In genomic region chr9:127887792-127888191, GRCh38 we compare ENCODE assay signal across 17 cellular contexts. TPM values are rescaled to one million over a fixed set of nuclear protein-coding genes. Genes with fewer than 3 reads are reported as not detected.
A peak's percentile ranks its signal among the peaks of the same experiment; 100 is the strongest.
DNase-seq lines count a peak whose midpoint lies in the region; TF ChIP-seq lines count a peak whose summit lies in the region.
"Had no signal": no experiment of that assay in that cellular context is flagged by ENCODE, and none has a peak within 500 bp of the region (broad histone marks: within the 10 kb centered on the region; RNA-seq: fewer than 3 reads in every experiment).

No MANE protein-coding gene starts in this region.

- no peaks in the 10 kb centered on the region for H3K9me3 Mint-ChIP-seq in osteocyte (ENCODE audit: unreplicated experiment)
- H3K9me3 Mint-ChIP-seq: activated CD4-positive, alpha-beta memory T cell treated with anti-CD3 and anti-CD28 coated beads, Interleukin-2, amount 10 ng/mL, durations not matched to agents 7 days and 5 days; activated naive CD4-positive, alpha-beta T cell treated with anti-CD3 and anti-CD28 coated beads, Interleukin-2, amount 50 U/mL, for 24 hours had no signal

- H3K4me3 Mint-ChIP-seq in osteocyte (ENCODE audit: unreplicated experiment): no peak overlapping the region
- H3K4me3 Mint-ChIP-seq: activated CD4-positive, alpha-beta memory T cell treated with anti-CD3 and anti-CD28 coated beads, Interleukin-2, amount 10 ng/mL, durations not matched to agents 7 days and 5 days; activated naive CD4-positive, alpha-beta T cell treated with anti-CD3 and anti-CD28 coated beads, Interleukin-2, amount 50 U/mL, for 24 hours had no signal

- H3K36me3 ChIP-seq in MM.1S (replicated peaks; ENCODE audit: insufficient read depth, low read length): no peaks in the 10 kb centered on the region

- no peaks in the 10 kb centered on the region for H3F3A ChIP-seq in MM.1S (ENCODE audit: insufficient read depth, low read length)

- no peak overlapping the region for H3K9ac ChIP-seq in MM.1S (ENCODE audit: low read length)

- H3K9me2 ChIP-seq in MM.1S (replicated peaks; ENCODE audit: insufficient read depth, low read length): no peaks in the 10 kb centered on the region

- no peaks in the 10 kb centered on the region for H4K20me1 ChIP-seq in MM.1S (ENCODE audit: insufficient read depth, low read length)

- H3K4me2 ChIP-seq in MM.1S (ENCODE audit: low read depth, low read length): no peak overlapping the region
- H3K4me2 ChIP-seq: hepatocyte had no signal

- H3K9me3 ChIP-seq in MM.1S (replicated peaks; ENCODE audit: insufficient read depth, low read length): no peaks in the 10 kb centered on the region
- H3K9me3 ChIP-seq: vagina had no signal

- peak; percentile 21 for TF ChIP-seq CTCF in GM10266 (IDR thresholded peaks at IDR 0.05; ENCODE audit: control insufficient read depth, insufficient read depth, low read depth, missing control alignments)
- peak; percentile 32 for TF ChIP-seq CTCF in cardiac fibroblast (IDR thresholded peaks at IDR 0.05; ENCODE audit: low read depth, low read length)
- TF ChIP-seq CTCF in osteocyte (IDR thresholded peaks at IDR 0.05): peak; percentile 13
- no peak for TF ChIP-seq CTCF in MM.1S (IDR thresholded peaks at IDR 0.05; ENCODE audit: low read length)

- no peaks in the 10 kb centered on the region for H3K79me2 ChIP-seq in MM.1S (ENCODE audit: low read length)
- H3K79me2 ChIP-seq: hepatocyte had no signal

- H2AFZ ChIP-seq in MM.1S (ENCODE audit: low read length): no peak overlapping the region
- H2AFZ ChIP-seq: hepatocyte had no signal

- DNase-seq in GM10266 (ENCODE audit: extremely low spot score): no peak
- peak; percentile 27 for DNase-seq in MV-4-11 (lab: John Stamatoyannopoulos, UW)
- no peak for DNase-seq in cardiac fibroblast (ENCODE audit: low read depth in 2 of 2)
- DNase-seq in osteocyte (ENCODE audit: extremely low spot score, unreplicated experiment): no peak
- no peak for DNase-seq in germinal center (ENCODE audit: low spot score)
- no peak for DNase-seq in MM.1S
- DNase-seq in T-helper 9 cell: no peak
- DNase-seq: activated CD4-positive, alpha-beta memory T cell treated with anti-CD3 and anti-CD28 coated beads, Interleukin-2, amount 10 ng/mL, durations not matched to agents 7 days and 5 days; GOT3; KBM-7; mesendoderm; NCI-H446 treated with DMSO at 0.1 percent for 48 hours had no signal

- H3K4me3 ChIP-seq in cardiac fibroblast (replicated peaks in 1 of 2; ENCODE audit: low read depth in 2 of 2, low read length in 2 of 2) (no peak overlapping the region), MM.1S (ENCODE audit: low read length) (no peak overlapping the region)
- H3K4me3 ChIP-seq: hepatocyte, SK-N-MC, vagina had no signal

- no peaks in the 10 kb centered on the region for H3K4me1 ChIP-seq in MM.1S (ENCODE audit: low read length)
- H3K4me1 ChIP-seq: vagina had no signal

- no peaks in the 10 kb centered on the region for H3K27me3 ChIP-seq in MM.1S (replicated peaks; ENCODE audit: insufficient read depth, low read length)
- H3K27me3 ChIP-seq: hepatocyte, vagina had no signal

- H3K27me3 Mint-ChIP-seq in osteocyte (ENCODE audit: unreplicated experiment): no peaks in the 10 kb centered on the region
- H3K27me3 Mint-ChIP-seq: activated CD4-positive, alpha-beta memory T cell treated with anti-CD3 and anti-CD28 coated beads, Interleukin-2, amount 10 ng/mL, durations not matched to agents 7 days and 5 days; activated naive CD4-positive, alpha-beta T cell treated with anti-CD3 and anti-CD28 coated beads, Interleukin-2, amount 50 U/mL, for 24 hours had no signal

- no peak overlapping the region for H3K27ac ChIP-seq in MM.1S (ENCODE audit: low read length)
- H3K27ac ChIP-seq: hepatocyte, SK-N-MC, vagina had no signal

- H3K36me3 Mint-ChIP-seq in osteocyte (ENCODE audit: unreplicated experiment): peaks cover 32% of the 10 kb centered on the region

- no peak overlapping the region for H3K27ac Mint-ChIP-seq in osteocyte (ENCODE audit: unreplicated experiment)
- H3K27ac Mint-ChIP-seq: activated CD4-positive, alpha-beta memory T cell treated with anti-CD3 and anti-CD28 coated beads, Interleukin-2, amount 10 ng/mL, durations not matched to agents 7 days and 5 days; activated naive CD4-positive, alpha-beta T cell treated with anti-CD3 and anti-CD28 coated beads, Interleukin-2, amount 50 U/mL, for 24 hours had no signal

- H3K4me1 Mint-ChIP-seq in osteocyte (ENCODE audit: unreplicated experiment): peaks cover 24% of the 10 kb centered on the region

RNA-seq across cellular contexts. Expression of gene AK1, which starts 10.3 kb away (rescaled TPM):
- 57.6 and 65.8 TPM in 2 replicates for total RNA-seq in osteocyte

RNA-seq across cellular contexts. Expression of gene ST6GALNAC6, which starts 11.6 kb away (rescaled TPM):
- 73.4 and 77.0 TPM in 2 replicates for total RNA-seq in osteocyte

RNA-seq across cellular contexts. Expression of gene ST6GALNAC4, which starts 29.0 kb away (rescaled TPM):
- 21.4 and 25.1 TPM in 2 replicates for total RNA-seq in osteocyte

RNA-seq across cellular contexts. Expression of gene ENG, which starts 33.3 kb away (rescaled TPM):
- 140 and 143 TPM in 2 replicates for total RNA-seq in osteocyte

RNA-seq across cellular contexts. Expression of gene PIP5KL1, which starts 42.8 kb away (rescaled TPM):
- 2.6 and 2.9 TPM in 2 replicates for total RNA-seq in osteocyte
- total RNA-seq: skeletal muscle tissue had no signal
